In the genomic region with DNA sequence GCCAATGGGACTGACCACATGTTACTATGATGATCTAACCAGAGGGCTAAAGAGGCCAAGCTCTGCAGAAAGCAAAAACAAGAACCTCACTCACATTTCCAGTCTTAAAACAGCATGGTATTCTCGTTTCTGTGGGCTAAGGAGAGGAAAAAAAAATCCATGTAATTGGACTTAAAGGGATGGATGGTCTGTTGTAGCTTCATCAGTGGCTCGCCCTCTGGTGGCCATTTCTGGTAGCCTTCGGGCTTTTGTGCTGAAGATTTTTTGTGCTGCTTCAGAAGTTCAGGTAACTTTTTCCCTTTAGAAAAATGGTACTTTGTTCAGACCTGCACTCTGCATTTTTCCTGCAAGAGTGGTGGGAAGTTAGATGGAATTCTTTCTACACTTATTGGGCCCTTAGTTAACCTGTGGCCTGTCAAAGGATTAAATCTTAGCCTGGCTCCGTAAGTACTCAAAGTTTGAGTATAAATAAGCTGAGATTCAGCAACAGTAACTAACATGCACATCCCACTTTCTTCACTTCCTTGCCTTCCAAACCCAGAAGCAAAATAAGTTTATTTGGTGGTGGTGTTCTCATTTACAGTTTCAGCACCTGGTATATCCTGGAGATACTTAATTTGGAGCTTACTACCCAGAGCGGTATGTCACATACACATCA, we compare ENCODE assay signal across 8 cellular contexts. TPM values are rescaled to one million over a fixed set of nuclear protein-coding genes. Genes with fewer than 3 reads are reported as not detected.
DNase-seq lines count a peak whose midpoint lies in the region; ATAC-seq and TF ChIP-seq lines count a peak whose summit lies in the region.

No MANE protein-coding gene starts in this region.

- CTCF ChIA-PET in CD4-positive, alpha-beta T cell (lab: Charles Lee): interaction anchor here (0.5 to 1.8 kb wide), 11 partner anchors 14 to 1510 kb away, joined by 3 to 16 read pairs (median 4); a partner anchor contains a TSS
- CTCF ChIA-PET in activated naive CD4-positive, alpha-beta T cell treated with anti-CD3 and anti-CD28 coated beads for 36 hours (lab: Charles Lee): interaction anchor here (0.5 to 3.2 kb wide), 28 partner anchors 11 to 523 kb away, joined by 3 to 20 read pairs (median 3); a partner anchor contains a TSS

- peak; percentile 60 for ATAC-seq in CD4-positive, alpha-beta T cell (ENCODE audit: poor library complexity)
- no peak for ATAC-seq in stimulated activated memory B cell treated with anti-CD40 and anti-IgM and Interleukin-4, amounts not matched to agents 10 μg/mL and 1 μg/mL and 100 μg/mL, for 72 hours

- no peaks in the 10 kb centered on the region for H3K27me3 Mint-ChIP-seq in CD4-positive, alpha-beta T cell
- H3K27me3 Mint-ChIP-seq in HFFc6 (ENCODE audit: insufficient read depth) (peaks cover 3% of the 10 kb centered on the region; the same call in 1 of the 2 replicates), glutamatergic neuron (ENCODE audit: unreplicated experiment) (no peaks in the 10 kb centered on the region), progenitor cell of endocrine pancreas (no peaks in the 10 kb centered on the region)
- H3K27me3 Mint-ChIP-seq in activated naive CD4-positive, alpha-beta T cell treated with anti-CD3 and anti-CD28 coated beads for 36 hours (ENCODE audit: low read depth): no peaks in the 10 kb centered on the region
- no peaks in the 10 kb centered on the region for H3K27me3 Mint-ChIP-seq in stimulated activated memory B cell treated with anti-CD40 and anti-IgM and Interleukin-4, amounts not matched to agents 10 μg/mL and 1 μg/mL and 100 μg/mL, for 72 hours

- intact Hi-C loops in CD4-positive, alpha-beta T cell (cut with DNase I, micrococcal nuclease): loop anchor here (1.0 to 2.0 kb wide), 3 partner anchors 22 to 524 kb away; a partner anchor contains a TSS
- intact Hi-C loops in activated naive CD4-positive, alpha-beta T cell treated with anti-CD3 and anti-CD28 coated beads for 36 hours (cut with micrococcal nuclease): loop anchor here (1.0 to 5.0 kb wide), 3 partner anchors 22 to 434 kb away; a partner anchor contains a TSS

- no peaks in the 10 kb centered on the region for H3K27me3 ChIP-seq in CD4-positive, alpha-beta T cell (ENCODE audit: control insufficient read depth, insufficient read depth, low read length)

- H3K27ac ChIP-seq in CD4-positive, alpha-beta T cell (ENCODE audit: low read depth, low read length): no peak overlapping the region

- H3K9me3 Mint-ChIP-seq in CD4-positive, alpha-beta T cell: no peaks in the 10 kb centered on the region
- no peaks in the 10 kb centered on the region for H3K9me3 Mint-ChIP-seq in HFFc6
- no peaks in the 10 kb centered on the region for H3K9me3 Mint-ChIP-seq in activated naive CD4-positive, alpha-beta T cell treated with anti-CD3 and anti-CD28 coated beads for 36 hours
- H3K9me3 Mint-ChIP-seq in glutamatergic neuron (ENCODE audit: unreplicated experiment): no peaks in the 10 kb centered on the region
- no peaks in the 10 kb centered on the region for H3K9me3 Mint-ChIP-seq in progenitor cell of endocrine pancreas (ENCODE audit: low read depth)
- H3K9me3 Mint-ChIP-seq in stimulated activated memory B cell treated with anti-CD40 and anti-IgM and Interleukin-4, amounts not matched to agents 10 μg/mL and 1 μg/mL and 100 μg/mL, for 72 hours: no peaks in the 10 kb centered on the region

- H3K36me3 Mint-ChIP-seq in CD4-positive, alpha-beta T cell (ENCODE audit: low read depth): peaks cover 67% of the 10 kb centered on the region
- H3K36me3 Mint-ChIP-seq in HFFc6 (ENCODE audit: low read depth) (peaks cover 13% of the 10 kb centered on the region; the same call in 1 of the 2 replicates), glutamatergic neuron (ENCODE audit: unreplicated experiment) (peaks cover 4% of the 10 kb centered on the region), progenitor cell of endocrine pancreas (ENCODE audit: insufficient read depth) (peaks cover 17% of the 10 kb centered on the region)
- peaks cover 20% of the 10 kb centered on the region for H3K36me3 Mint-ChIP-seq in activated naive CD4-positive, alpha-beta T cell treated with anti-CD3 and anti-CD28 coated beads for 36 hours (ENCODE audit: low read depth)
- peaks cover 43% of the 10 kb centered on the region for H3K36me3 Mint-ChIP-seq in stimulated activated memory B cell treated with anti-CD40 and anti-IgM and Interleukin-4, amounts not matched to agents 10 μg/mL and 1 μg/mL and 100 μg/mL, for 72 hours

- peak; percentile 89 for TF ChIP-seq CTCF in CD4-positive, alpha-beta T cell (IDR thresholded peaks at IDR 0.05)
- TF ChIP-seq CTCF in HFFc6 (IDR thresholded peaks at IDR 0.05) (peak; percentile 98), glutamatergic neuron (IDR thresholded peaks at IDR 0.05; ENCODE audit: partially characterized antibody, unreplicated experiment) (peak; percentile 94), progenitor cell of endocrine pancreas (IDR thresholded peaks at IDR 0.05; ENCODE audit: unreplicated experiment) (peak; percentile 93)

- no peaks in the 10 kb centered on the region for H3K9me3 ChIP-seq in CD4-positive, alpha-beta T cell (ENCODE audit: control insufficient read depth, low read length)

- H3K4me3 Mint-ChIP-seq in CD4-positive, alpha-beta T cell: no peak overlapping the region
- H3K4me3 Mint-ChIP-seq in HFFc6 (no peak overlapping the region), glutamatergic neuron (ENCODE audit: unreplicated experiment) (no peak overlapping the region), progenitor cell of endocrine pancreas (ENCODE audit: low read depth) (no peak overlapping the region)
- H3K4me3 Mint-ChIP-seq in activated naive CD4-positive, alpha-beta T cell treated with anti-CD3 and anti-CD28 coated beads for 36 hours: no peak overlapping the region
- no peak overlapping the region for H3K4me3 Mint-ChIP-seq in stimulated activated memory B cell treated with anti-CD40 and anti-IgM and Interleukin-4, amounts not matched to agents 10 μg/mL and 1 μg/mL and 100 μg/mL, for 72 hours

- H3K4me1 Mint-ChIP-seq in CD4-positive, alpha-beta T cell (ENCODE audit: low read depth): no peaks in the 10 kb centered on the region
- H3K4me1 Mint-ChIP-seq in HFFc6 (ENCODE audit: low read depth) (no peaks in the 10 kb centered on the region), glutamatergic neuron (ENCODE audit: low read depth, unreplicated experiment) (no peaks in the 10 kb centered on the region), progenitor cell of endocrine pancreas (ENCODE audit: low read depth) (no peaks in the 10 kb centered on the region)
- H3K4me1 Mint-ChIP-seq in activated naive CD4-positive, alpha-beta T cell treated with anti-CD3 and anti-CD28 coated beads for 36 hours (ENCODE audit: low read depth): no peaks in the 10 kb centered on the region
- no peaks in the 10 kb centered on the region for H3K4me1 Mint-ChIP-seq in stimulated activated memory B cell treated with anti-CD40 and anti-IgM and Interleukin-4, amounts not matched to agents 10 μg/mL and 1 μg/mL and 100 μg/mL, for 72 hours

- POLR2A ChIA-PET in CD4-positive, alpha-beta T cell (lab: Charles Lee): interaction anchor here (0.5 to 0.7 kb wide), 2 partner anchors 9 to 20 kb away, joined by 3 read pairs; no protein-coding TSS in a partner anchor

- no peak overlapping the region for H3K27ac Mint-ChIP-seq in CD4-positive, alpha-beta T cell
- H3K27ac Mint-ChIP-seq in HFFc6 (no peak overlapping the region), glutamatergic neuron (ENCODE audit: unreplicated experiment) (no peak overlapping the region), progenitor cell of endocrine pancreas (no peak overlapping the region)
- no peak overlapping the region for H3K27ac Mint-ChIP-seq in activated naive CD4-positive, alpha-beta T cell treated with anti-CD3 and anti-CD28 coated beads for 36 hours
- H3K27ac Mint-ChIP-seq in stimulated activated memory B cell treated with anti-CD40 and anti-IgM and Interleukin-4, amounts not matched to agents 10 μg/mL and 1 μg/mL and 100 μg/mL, for 72 hours: no peak overlapping the region

- peak; percentile 42 to 72 (median 52) for DNase-seq in CD4-positive, alpha-beta T cell
- DNase-seq in HFFc6 (peak; percentile 47), SK-N-DZ (ENCODE audit: low spot score) (peak; percentile 34), glutamatergic neuron (peak; percentile 82), progenitor cell of endocrine pancreas (ENCODE audit: low spot score, unreplicated experiment) (peak; percentile 57), NCI-H774 (lab: John Stamatoyannopoulos, UW) (no peak)
- DNase-seq in activated naive CD4-positive, alpha-beta T cell treated with anti-CD3 and anti-CD28 coated beads for 36 hours: peak; percentile 82

RNA-seq across cellular contexts. Expression of a gene that starts 22.3 kb away (rescaled TPM):
- 10 to 100 TPM; 20.8 to 22.8 TPM for total RNA-seq in CD4-positive, alpha-beta T cell
- 10 to 100 TPM; 14.4 to 20.0 (median 16.2) TPM for total RNA-seq in HFFc6 (2021; fragmentation: NEBNext Ultra II Directional; extraction: Animal tissue kit (Norgen Biotek cat#: 25700))
- polyA plus RNA-seq in SK-N-DZ (2014; cell fraction: cytosol; rRNA removed): 28.2 and 49.8 TPM in 2 replicates
- polyA plus RNA-seq in SK-N-DZ (2014; cell fraction: nucleus; rRNA removed): 39.9 and 79.4 TPM in 2 replicates
- 10 to 100 TPM; 13.3 to 16.4 TPM for total RNA-seq in activated naive CD4-positive, alpha-beta T cell treated with anti-CD3 and anti-CD28 coated beads for 36 hours
- 23.4 TPM for total RNA-seq in glutamatergic neuron (ENCODE audit: unreplicated experiment)
- 17.8 and 18.6 TPM in 2 replicates for total RNA-seq in progenitor cell of endocrine pancreas

RNA-seq across cellular contexts. Expression of a gene that starts 54.7 kb away (rescaled TPM):
- under 1 TPM; 0.27 to 0.31 TPM for total RNA-seq in CD4-positive, alpha-beta T cell
- 1 to 10 TPM; 4.1 to 6.6 (median 5.4) TPM for total RNA-seq in HFFc6 (2021; fragmentation: NEBNext Ultra II Directional; extraction: Animal tissue kit (Norgen Biotek cat#: 25700))
- polyA plus RNA-seq in SK-N-DZ (2014; cell fraction: cytosol; rRNA removed): 0.08 and 0.36 TPM in 2 replicates
- 0.95 and 6.7 TPM in 2 replicates for polyA plus RNA-seq in SK-N-DZ (2014; cell fraction: nucleus; rRNA removed)
- total RNA-seq in activated naive CD4-positive, alpha-beta T cell treated with anti-CD3 and anti-CD28 coated beads for 36 hours: under 1 TPM; 0.29 to 0.47 TPM
- total RNA-seq in glutamatergic neuron (ENCODE audit: unreplicated experiment): 13.7 TPM
- total RNA-seq in progenitor cell of endocrine pancreas: 2.2 and 3.0 TPM in 2 replicates
